In genomic region chr17:4014148-4014927, GRCh38 we compare ENCODE assay signal across 15 cellular contexts. TPM values are rescaled to one million over a fixed set of nuclear protein-coding genes. Genes with fewer than 3 reads are reported as not detected.
"Had no signal": no experiment of that assay in that cellular context is flagged by ENCODE, and none has a peak within 500 bp of the region (broad histone marks: within the 10 kb centered on the region; RNA-seq: fewer than 3 reads in every experiment).

No MANE protein-coding gene starts in this region.

- DNase-seq: activated effector memory CD4-positive, alpha-beta T cell treated with Interleukin-2 at 50 U/mL for 16 hours; activated naive CD4-positive, alpha-beta T cell treated with anti-CD3 and anti-CD28 coated beads, Interleukin-2, amount 50 U/mL, for 16 hours; dorsolateral prefrontal cortex; endodermal cell; erythroblast; gastrocnemius medialis; heart right ventricle; left cardiac atrium; ovary; thyroid gland; uterus had no signal

- H3K4me1 ChIP-seq: gastrocnemius medialis, uterus had no signal

- H3K4me3 Mint-ChIP-seq: endodermal cell; stimulated activated memory B cell treated with anti-CD40 and anti-IgM and Interleukin-4, amounts not matched to agents 10 μg/mL and 1 μg/mL and 100 μg/mL, for 72 hours; T-helper 2 cell treated with Interferon-gamma antibody and Interleukin-4, amounts not matched to agents 5 μg/mL and 100 μg/mL, for 36 hours had no signal

- H3K4me1 Mint-ChIP-seq: endodermal cell; stimulated activated memory B cell treated with anti-CD40 and anti-IgM and Interleukin-4, amounts not matched to agents 10 μg/mL and 1 μg/mL and 100 μg/mL, for 72 hours had no signal

- H3K27me3 Mint-ChIP-seq: stimulated activated memory B cell treated with anti-CD40 and anti-IgM and Interleukin-4, amounts not matched to agents 10 μg/mL and 1 μg/mL and 100 μg/mL, for 72 hours had no signal

- H3K27ac ChIP-seq: gastrocnemius medialis, heart right ventricle, ovary, thyroid gland, uterus had no signal

- H3K27me3 ChIP-seq: dorsolateral prefrontal cortex, gastrocnemius medialis, heart right ventricle, ovary, thyroid gland, uterus had no signal

- H3K36me3 ChIP-seq: ovary, uterus had no signal

- FAIRE-seq: astrocyte had no signal

- H3K9me3 ChIP-seq: gastrocnemius medialis, heart right ventricle, ovary, thyroid gland, uterus had no signal

- ATAC-seq: gastrocnemius medialis; heart right ventricle; left cardiac atrium; stimulated activated memory B cell treated with anti-CD40 and anti-IgM and Interleukin-4, amounts not matched to agents 10 μg/mL and 1 μg/mL and 100 μg/mL, for 72 hours had no signal

- H3K4me3 ChIP-seq: dorsolateral prefrontal cortex, gastrocnemius medialis, heart right ventricle, ovary, thyroid gland, uterus had no signal

- H3K9me3 Mint-ChIP-seq: endodermal cell; stimulated activated memory B cell treated with anti-CD40 and anti-IgM and Interleukin-4, amounts not matched to agents 10 μg/mL and 1 μg/mL and 100 μg/mL, for 72 hours; T-helper 2 cell treated with Interferon-gamma antibody and Interleukin-4, amounts not matched to agents 5 μg/mL and 100 μg/mL, for 36 hours had no signal

- H3K27ac Mint-ChIP-seq: endodermal cell; stimulated activated memory B cell treated with anti-CD40 and anti-IgM and Interleukin-4, amounts not matched to agents 10 μg/mL and 1 μg/mL and 100 μg/mL, for 72 hours; T-helper 2 cell treated with Interferon-gamma antibody and Interleukin-4, amounts not matched to agents 5 μg/mL and 100 μg/mL, for 36 hours had no signal

RNA-seq across cellular contexts. Expression of gene ATP2A3, which starts 50.1 kb away (rescaled TPM):
- polyA plus RNA-seq: neural cell had no signal
